8 cellular contexts compared by ENCODE assay signal in genomic region chr14:77028384-77029246, GRCh38. TPM values are rescaled to one million over a fixed set of nuclear protein-coding genes. Genes with fewer than 3 reads are reported as not detected.
DNase-seq lines count a peak whose midpoint lies in the region; ATAC-seq lines count a peak whose summit lies in the region.

Gene IRF2BPL (minus strand): TSS chr14:77028708. CDS start chr14:77027792, 916 bp downstream.

- H3K9me3 ChIP-seq in effector memory CD4-positive, alpha-beta T cell (ENCODE audit: control insufficient read depth, low read length) = no peaks in the 10 kb centered on the region

- H3K27ac Mint-ChIP-seq in memory B cell = peak within 1 kb of the TSS; percentile 97

- H3K27ac ChIP-seq in effector memory CD4-positive, alpha-beta T cell (ENCODE audit: insufficient read depth, low read length, poor library complexity, severe bottlenecking) = peak within 1 kb of the TSS; percentile 96

- H3K4me3 Mint-ChIP-seq in memory B cell = peak within 1 kb of the TSS; percentile 85

- peak; percentile 71 for ATAC-seq in GM21390 (IDR thresholded peaks at IDR 0.05; ENCODE audit: unreplicated experiment)
- ATAC-seq in memory B cell (ENCODE audit: low read depth) = peak; percentile 74

- in situ Hi-C loops in Caki2 (cut with HindIII; ENCODE audit: low pct_unique_long_range_greater_than_20kb, low sequenced_read_pairs) = no loop called here

- H3K4me1 ChIP-seq in effector memory CD4-positive, alpha-beta T cell (ENCODE audit: control insufficient read depth, insufficient read depth, low read length, poor library complexity, severe bottlenecking) = peaks cover 69% of the 10 kb centered on the region

- no peaks in the 10 kb centered on the region for H3K9me3 Mint-ChIP-seq in memory B cell

- H3K27me3 Mint-ChIP-seq in memory B cell = no peaks in the 10 kb centered on the region

- H3K27me3 ChIP-seq in effector memory CD4-positive, alpha-beta T cell (replicated peaks; ENCODE audit: control insufficient read depth, insufficient read depth, low read length, poor library complexity, severe bottlenecking) = no peaks in the 10 kb centered on the region

- peaks cover 20% of the 10 kb centered on the region for H3K4me1 Mint-ChIP-seq in memory B cell

- peak within 1 kb of the TSS; percentile 83 for H3K4me3 ChIP-seq in effector memory CD4-positive, alpha-beta T cell (ENCODE audit: insufficient read depth, low read depth, low read length, poor library complexity, severe bottlenecking)

- DNase-seq in Caki2 (ENCODE audit: low read depth) = peak; percentile 92
- peak; percentile 42 to 98 (median 92) for DNase-seq in HUDEP-2 (lab: John Stamatoyannopoulos, UW; ENCODE audit: unreplicated experiment in 76 of 76)
- peak; percentile 96 for DNase-seq in NOMO-1 treated with dmso at 0.1 percent for 144 hours (lab: John Stamatoyannopoulos, UW; ENCODE audit: unreplicated experiment)
- DNase-seq in activated CD8-positive, alpha-beta memory T cell treated with anti-CD3 and anti-CD28 coated beads for 4 hours (ENCODE audit: low read depth in 2 of 2) = peak; percentile 86 to 89
- DNase-seq in effector memory CD4-positive, alpha-beta T cell = peak; percentile 91 to 92 (median 91)
- DNase-seq in memory B cell (ENCODE audit: low spot score in 2 of 2) = peak; percentile 92
- DNase-seq in stimulated activated CD8-positive, alpha-beta memory T cell treated with anti-CD3 and anti-CD28 coated beads, Interleukin-12 subunit alpha, Interleukin-12 subunit beta, amount 100 ng/mL, for 24 hours (ENCODE audit: extremely low read depth) = peak; percentile 86

- peaks cover 8% of the 10 kb centered on the region for H3K36me3 ChIP-seq in effector memory CD4-positive, alpha-beta T cell (ENCODE audit: control insufficient read depth, insufficient read depth, low read length)

- peaks cover 7% of the 10 kb centered on the region for H3K36me3 Mint-ChIP-seq in memory B cell

RNA-seq across cellular contexts. Expression of gene IRF2BPL, which starts in this region (rescaled TPM):
- 45.8 and 55.8 TPM in 2 replicates for total RNA-seq in Caki2 (2014; rRNA removed; shearing (Covaris generic); ENCODE audit: low replicate concordance)

Comparison
In these comparisons a context has a peak if more than half of its experiments do, and no peak if none do; other contexts are left out.
1. Peak in every context shown above with its lines: DNase-seq, ATAC-seq, H3K4me3 ChIP-seq and H3K27ac ChIP-seq.